ENCODE assay signal across 8 cellular contexts in genomic region chr7:130668258-130669050, GRCh38. TPM values are rescaled to one million over a fixed set of nuclear protein-coding genes. Genes with fewer than 3 reads are reported as not detected.
DNase-seq lines count a peak whose midpoint lies in the region; ATAC-seq and TF ChIP-seq lines count a peak whose summit lies in the region.

Gene COPG2 (minus strand): TSS chr7:130668748. CDS start chr7:130668668, 80 bp downstream.

- peak within 1 kb of the TSS; percentile 94 to 95 (median 94) for H3K4me3 Mint-ChIP-seq in brain

- DNase-seq in 8988T (peak; percentile 85), NCI-H2081 (lab: John Stamatoyannopoulos, UW) (peak; percentile 87 to 90), UCSD-AML1 (lab: John Stamatoyannopoulos, UW; ENCODE audit: unreplicated experiment) (peak; percentile 82), skeletal muscle cell (ENCODE audit: low read depth) (peak; percentile 41)

- H3K9me3 Mint-ChIP-seq in brain = peaks cover 0 to 3% (median 0%) of the 10 kb centered on the region in 5 experiments

- peak within 1 kb of the TSS; percentile 84 to 96 (median 94) for H3K27ac Mint-ChIP-seq in brain

- TF ChIP-seq CTCF in brain (conservative IDR thresholded peaks at IDR 0.05) = no peak

- peaks cover 30% of the 10 kb centered on the region for H3K4me1 Mint-ChIP-seq in brain

- ATAC-seq in GM18517 (IDR thresholded peaks at IDR 0.05; ENCODE audit: unreplicated experiment) (peak; percentile 95), HG03025 (IDR thresholded peaks at IDR 0.05; ENCODE audit: low FRiP score, unreplicated experiment) (peak; percentile 92)

- peaks cover 19% of the 10 kb centered on the region for H3K36me3 Mint-ChIP-seq in brain

- peaks cover 3% of the 10 kb centered on the region for H3K27me3 Mint-ChIP-seq in brain

- H3K4me3 ChIP-seq in iPS-11a (ENCODE audit: low read depth, low read length) (peak within 1 kb of the TSS; percentile 84), skeletal muscle cell (ENCODE audit: low read depth, low read length) (peak within 1 kb of the TSS; percentile 81)

RNA-seq across cellular contexts. Expression of gene COPG2, which starts in this region (rescaled TPM):
- polyA plus RNA-seq in brain (ENCODE audit: insufficient read depth, low read depth, low replicate concordance) = 61.7 TPM

Comparison
In these comparisons a context has a peak if more than half of its experiments do, and no peak if none do; other contexts are left out.
1. Peak in every context shown above with its lines: DNase-seq, ATAC-seq and H3K4me3 ChIP-seq.